In genomic region chr3:114332342-114333179, GRCh38 we compare ENCODE assay signal across 13 cellular contexts. TPM values are rescaled to one million over a fixed set of nuclear protein-coding genes. Genes with fewer than 3 reads are reported as not detected.
A peak's percentile ranks its signal among the peaks of the same experiment; 100 is the strongest.
DNase-seq lines count a peak whose midpoint lies in the region; ATAC-seq, FAIRE-seq and TF ChIP-seq lines count a peak whose summit lies in the region.
"Had no signal": no experiment of that assay in that cellular context is flagged by ENCODE, and none has a peak within 500 bp of the region (broad histone marks: within the 10 kb centered on the region; RNA-seq: fewer than 3 reads in every experiment).

No MANE protein-coding gene starts in this region.

- H3K36me3 ChIP-seq in GM23338 (ENCODE audit: insufficient read depth) (no peaks in the 10 kb centered on the region), HepG2 (replicated peaks in 1 of 2; ENCODE audit: control insufficient read depth in 1 of 2, insufficient read depth in 2 of 2, low read length in 2 of 2) (0 out of 5 replicates have a peak, but pooled peaks cover 0 to 4% of the 10 kb centered on the region in 2 experiments), endodermal cell (ENCODE audit: control insufficient read depth, insufficient read depth, low read length) (no peaks in the 10 kb centered on the region)
- H3K36me3 ChIP-seq: brain microvascular endothelial cell had no signal

- 98% methylated on average over 5 of the region's 5 CpGs for WGBS in HepG2 (ENCODE audit: low lambda C conversion rate)
- WGBS in endodermal cell (ENCODE audit: insufficient coverage in 1 of 2, insufficient read length in 1 of 2), 2 experiments, result 94 to 100% methylated on average over 2 to 5 of the region's 5 CpGs

- peaks cover 5% of the 10 kb centered on the region for H3F3A ChIP-seq in GM23338 (replicated peaks; ENCODE audit: low read depth)

- intact Hi-C loops in HepG2 (cut with micrococcal nuclease; ENCODE audit: unreplicated experiment), result no loop called here

- no peak for FAIRE-seq in HepG2 (lab: Jason Lieb, UNC)
- FAIRE-seq: RCC 7860 had no signal

- no peak for DNase-seq in GM23338 (ENCODE audit: low spot score)
- DNase-seq in NAMALWA (ENCODE audit: low spot score), result peak; percentile 7
- DNase-seq in immature natural killer cell, result no peak
- no peak for DNase-seq in HepG2 (ENCODE audit: low spot score)
- no peak for DNase-seq in amniotic stem cell (lab: John Stamatoyannopoulos, UW)
- DNase-seq in NCI-H1105 (lab: John Stamatoyannopoulos, UW), result no peak
- no peak for DNase-seq in endodermal cell
- DNase-seq: left ventricle myocardium inferior had no signal

- H3K9me3 ChIP-seq in HepG2 (ENCODE audit: low read length) (no peaks in the 10 kb centered on the region), endodermal cell (ENCODE audit: control insufficient read depth, low read length) (no peaks in the 10 kb centered on the region)
- H3K9me3 ChIP-seq: left ventricle myocardium inferior had no signal

- peaks cover 3% of the 10 kb centered on the region for H3K27me3 Mint-ChIP-seq in GM23338 (ENCODE audit: insufficient read depth, low read depth, poor library complexity)
- H3K27me3 Mint-ChIP-seq in immature natural killer cell (ENCODE audit: low read depth in 3 of 3), result peaks cover 0 to 3% (median 2%) of the 10 kb centered on the region in 3 donors
- H3K27me3 Mint-ChIP-seq in endodermal cell (ENCODE audit: insufficient read depth), result no peaks in the 10 kb centered on the region

- no peaks in the 10 kb centered on the region for H3K27me3 ChIP-seq in GM23338 (ENCODE audit: insufficient read depth)
- no peaks in the 10 kb centered on the region for H3K27me3 ChIP-seq in HepG2 (ENCODE audit: control insufficient read depth in 1 of 2, insufficient read depth in 2 of 2, low read length in 2 of 2)
- H3K27me3 ChIP-seq in endodermal cell (ENCODE audit: control insufficient read depth, insufficient read depth, low read length, poor library complexity, severe bottlenecking), result no peaks in the 10 kb centered on the region
- H3K27me3 ChIP-seq: brain microvascular endothelial cell had no signal

- no TSS peak for BruUV-seq in HepG2 (replicated peaks; lab: Mats Ljungman, UMichigan)

- TF ChIP-seq RAD21 in HepG2 (CRISPR knock-in tag; IDR thresholded peaks at IDR 0.05), result no peak

- POLR2A ChIA-PET in HepG2 (lab: Yijun Ruan, JAX), result no interaction called here

- H3K9me2 ChIP-seq in GM23338 (ENCODE audit: insufficient read depth), result no peaks in the 10 kb centered on the region

- H3K4me1 Mint-ChIP-seq in GM23338 (peaks cover 46% of the 10 kb centered on the region), immature natural killer cell (peaks cover 39 to 65% of the 10 kb centered on the region in 2 donors), endodermal cell (no peaks in the 10 kb centered on the region)

- no peaks in the 10 kb centered on the region for H3K79me2 ChIP-seq in GM23338 (replicated peaks; ENCODE audit: insufficient read depth)
- H3K79me2 ChIP-seq in HepG2 (ENCODE audit: insufficient read depth, low read length), result no peaks in the 10 kb centered on the region

- in situ Hi-C loops in HepG2 (cut with HindIII; ENCODE audit: extremely low pct_ligation_motif_present, low pct_unique_long_range_greater_than_20kb), result no loop called here

- CTCF ChIA-PET in HepG2 (lab: Yijun Ruan, JAX; ENCODE audit: low intra/inter-chr PET ratio, low total read pairs), result no interaction called here

- H3K4me3 ChIP-seq in GM23338, result 0 out of 2 replicates have a peak overlapping the region, but pooled peaks have one; percentile 1
- no peak overlapping the region for H3K4me3 ChIP-seq in HepG2 (replicated peaks in 1 of 3; ENCODE audit: insufficient read depth in 1 of 3, low read depth in 2 of 3, low read length in 3 of 3)
- no peak overlapping the region for H3K4me3 ChIP-seq in endodermal cell (ENCODE audit: low read length)
- H3K4me3 ChIP-seq: left ventricle myocardium inferior had no signal

- no peak overlapping the region for H3K27ac Mint-ChIP-seq in GM23338
- H3K27ac Mint-ChIP-seq in immature natural killer cell, result peak overlapping the region; percentile 31 to 89 (median 74)
- H3K27ac Mint-ChIP-seq in endodermal cell, result no peak overlapping the region

- H3K4me2 ChIP-seq in GM23338 (peak overlapping the region; percentile 20), HepG2 (ENCODE audit: low read depth, low read length) (no peak overlapping the region)

- ATAC-seq in GM19023 (IDR thresholded peaks at IDR 0.05; ENCODE audit: unreplicated experiment) (peak; percentile 47), GM23338 (no peak), HepG2 (no peak)

- no peak for TF ChIP-seq CTCF in GM23338 (conservative IDR thresholded peaks at IDR 0.05; ENCODE audit: low read depth in 2 of 2)
- TF ChIP-seq CTCF in HepG2 (CRISPR knock-in tag; IDR thresholded peaks at IDR 0.05), result no peak
- no peak for TF ChIP-seq CTCF in endodermal cell (conservative IDR thresholded peaks at IDR 0.05)

- TF ChIP-seq EP300 in HepG2 (IDR thresholded peaks at IDR 0.05; ENCODE audit: low read depth in 2 of 2, low read length in 2 of 2) (no peak), HepG2 (CRISPR knock-in tag; IDR thresholded peaks at IDR 0.05; ENCODE audit: borderline replicate concordance) (no peak)

- H3K36me3 Mint-ChIP-seq in GM23338 (ENCODE audit: low read depth) (no peaks in the 10 kb centered on the region), immature natural killer cell (peaks cover 7 to 15% (median 14%) of the 10 kb centered on the region in 3 donors), endodermal cell (ENCODE audit: low read depth) (no peaks in the 10 kb centered on the region)

- H3K4me1 ChIP-seq in GM23338 (ENCODE audit: insufficient read depth) (peaks cover 34% of the 10 kb centered on the region), HepG2 (ENCODE audit: insufficient read depth, low read length) (peaks cover 11% of the 10 kb centered on the region), endodermal cell (ENCODE audit: control insufficient read depth, insufficient read depth, low read length) (no peaks in the 10 kb centered on the region)

- H3K9ac ChIP-seq in HepG2 (ENCODE audit: insufficient read depth, low read depth, low read length), result no peak overlapping the region
- H3K9ac ChIP-seq in endodermal cell (ENCODE audit: extremely low read depth, low read length, poor library complexity, severe bottlenecking), result no peak overlapping the region

- peaks cover 4% of the 10 kb centered on the region; the same call in 1 of the 3 replicates for H3K9me3 Mint-ChIP-seq in GM23338
- H3K9me3 Mint-ChIP-seq in immature natural killer cell, result no peaks in the 10 kb centered on the region
- no peaks in the 10 kb centered on the region for H3K9me3 Mint-ChIP-seq in endodermal cell

- H4K20me1 ChIP-seq in GM23338 (replicated peaks; ENCODE audit: insufficient read depth) (no peaks in the 10 kb centered on the region), HepG2 (ENCODE audit: insufficient read depth, low read length) (no peaks in the 10 kb centered on the region)

- H3K27ac ChIP-seq in GM23338 (ENCODE audit: low read depth) (peak overlapping the region; percentile 78), HepG2 (ENCODE audit: extremely low read length, insufficient read depth, low read length) (no peak overlapping the region), endodermal cell (ENCODE audit: low read depth, low read length) (no peak overlapping the region)
- H3K27ac ChIP-seq: brain microvascular endothelial cell, left ventricle myocardium inferior had no signal

- peak overlapping the region; percentile 23; the same call in 1 of the 2 replicates for H2AFZ ChIP-seq in GM23338
- no peak overlapping the region for H2AFZ ChIP-seq in HepG2 (ENCODE audit: low read length)

- TF ChIP-seq POLR2A in HepG2 (IDR thresholded peaks at IDR 0.05; ENCODE audit: insufficient read depth in 1 of 2, low read depth in 2 of 2, low read length in 2 of 2), result no peak

- H3K4me3 Mint-ChIP-seq in GM23338, result no peak overlapping the region
- peak overlapping the region in 1 of 5 donors; percentile 49 for H3K4me3 Mint-ChIP-seq in immature natural killer cell
- H3K4me3 Mint-ChIP-seq in endodermal cell, result no peak overlapping the region
- H3K4me3 Mint-ChIP-seq: WTC11 had no signal

TF ChIP-seq in GM23338, 12 proteins besides CTCF, POLR2A, EP300 and RAD21:
- no peak for TF ChIP-seq JUNB (IDR thresholded peaks at IDR 0.05; ENCODE audit: unreplicated experiment)

TF ChIP-seq in HepG2, 621 proteins besides CTCF, POLR2A, EP300 and RAD21 (continues in another document):
- TF ChIP-seq ZNF235 (CRISPR knock-in tag; IDR thresholded peaks at IDR 0.05; ENCODE audit: borderline replicate concordance), result no peak
- TF ChIP-seq ZFX (CRISPR knock-in tag; IDR thresholded peaks at IDR 0.05; ENCODE audit: low read depth), result no peak
- no peak for TF ChIP-seq HMG20A (CRISPR knock-in tag; IDR thresholded peaks at IDR 0.05; ENCODE audit: borderline replicate concordance)
- TF ChIP-seq ZSCAN9 (CRISPR knock-in tag; IDR thresholded peaks at IDR 0.05; ENCODE audit: borderline replicate concordance), result no peak

RNA-seq across cellular contexts. Expression of gene TIGIT, which starts 38.7 kb away (rescaled TPM):
- total RNA-seq in GM23338 (2014; rRNA removed; shearing (Covaris generic)), result 0.07 TPM in 1 of 2 replicates, not detected in the other
- polyA plus RNA-seq in GM23338 (2016; fragmentation: Nextera tagmentation; extraction: Ambion mirVana) (0.07 and 0.50 TPM in 2 replicates), immature natural killer cell (10 to 100 TPM; 58.7 to 89.9 (median 87.3) TPM), HepG2 (2011; rRNA removed) (not detected in 2 replicates)
- total RNA-seq in HepG2 (2016; rRNA removed; fragmentation: Illumina TruSeq; extraction: Trizol) (not detected in 2 replicates), endodermal cell (not detected)
- total RNA-seq in HepG2 (2016; cell fraction: cytosol; rRNA removed; fragmentation: Illumina TruSeq; extraction: Trizol; ENCODE audit: low read depth), result not detected in 2 replicates
- total RNA-seq in HepG2 (2016; cell fraction: insoluble cytoplasmic fraction; rRNA removed; fragmentation: Illumina TruSeq; extraction: Trizol), result not detected in 2 replicates
- total RNA-seq in HepG2 (2016; cell fraction: membrane; rRNA removed; fragmentation: Illumina TruSeq; extraction: Trizol), result not detected in 2 replicates
- total RNA-seq in HepG2 (2016; cell fraction: nucleus; rRNA removed; fragmentation: Illumina TruSeq; extraction: Trizol), result not detected in 2 replicates
- polyA plus RNA-seq in HepG2 (2011; cell fraction: cytosol; rRNA removed), result not detected in 2 replicates
- not detected in 2 replicates for polyA plus RNA-seq in HepG2 (2011; cell fraction: nucleus; rRNA removed)
- not detected in 2 replicates for polyA plus RNA-seq in HepG2 (2012)
- not detected in 2 replicates for polyA plus RNA-seq in HepG2 (2016; cell fraction: cytosol; fragmentation: Illumina TruSeq; extraction: Trizol; ENCODE audit: low read depth)
- polyA plus RNA-seq in HepG2 (2016; cell fraction: insoluble cytoplasmic fraction; fragmentation: Illumina TruSeq; extraction: Trizol; ENCODE audit: low read depth), result not detected in 2 replicates
- polyA plus RNA-seq in HepG2 (2016; cell fraction: membrane; fragmentation: Illumina TruSeq; extraction: Trizol; ENCODE audit: low read depth), result not detected in 2 replicates
- polyA plus RNA-seq in HepG2 (2016; cell fraction: nucleus; fragmentation: Illumina TruSeq; extraction: Trizol; ENCODE audit: insufficient read depth, low read depth), result not detected in 2 replicates
- 0.05 TPM in 1 of 2 replicates, not detected in the other for polyA minus RNA-seq in HepG2 (2011; rRNA and poly(A)+ RNA removed; ENCODE audit: low replicate concordance)
- not detected in 2 replicates for polyA minus RNA-seq in HepG2 (2011; cell fraction: cytosol; rRNA and poly(A)+ RNA removed)
- not detected in 2 replicates for polyA minus RNA-seq in HepG2 (2011; cell fraction: nucleus; rRNA and poly(A)+ RNA removed)
- not detected for polyA plus RNA-seq in endodermal cell (2013, experiment 1 of 2)
- polyA plus RNA-seq in endodermal cell (2013, experiment 2 of 2), result not detected
- total RNA-seq: left ventricle myocardium inferior, pulmonary artery endothelial cell had no signal

Comparison
In these comparisons a context has a peak if more than half of its experiments do, and no peak if none do; other contexts are left out.
1. H3K27ac Mint-ChIP-seq: peak in immature natural killer cell (6 of 6); none in GM23338 (single experiment) and endodermal cell (single experiment).